ENCODE assay signal across 32 cellular contexts in the genomic region with DNA sequence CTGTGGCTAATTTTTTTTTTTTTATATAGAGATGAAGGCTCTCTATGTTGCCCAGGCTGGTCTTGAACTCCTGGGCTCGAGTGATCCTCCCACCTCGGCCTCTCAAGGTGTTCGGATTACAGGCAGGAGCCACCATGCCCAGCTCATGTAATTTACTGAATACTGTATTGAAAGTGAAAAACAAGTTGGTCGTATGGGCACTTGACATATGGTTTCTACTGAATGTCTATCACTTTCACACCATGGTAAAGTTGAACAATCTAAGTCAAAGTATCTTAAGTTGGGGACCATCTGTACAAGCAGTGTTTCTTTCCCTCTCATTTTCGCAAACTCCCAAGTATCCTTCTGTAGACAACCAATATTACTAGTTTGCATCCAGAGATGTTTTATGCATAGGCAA.
"Had no signal": no experiment of that assay in that cellular context is flagged by ENCODE, and none has a peak within 500 bp of the region (broad histone marks: within the 10 kb centered on the region; RNA-seq: fewer than 3 reads in every experiment).

No MANE protein-coding gene starts in this region.

- H3K4me3 Mint-ChIP-seq: activated CD4-positive, alpha-beta memory T cell treated with anti-CD3 and anti-CD28 coated beads, Interleukin-2, amount 10 ng/mL, durations not matched to agents 7 days and 5 days; activated CD4-positive, alpha-beta T cell treated with anti-CD3 and anti-CD28 coated beads, Interleukin-2, amount 10 ng/mL, durations not matched to agents 7 days and 5 days; activated naive CD8-positive, alpha-beta T cell; activated naive CD8-positive, alpha-beta T cell treated with anti-CD3 and anti-CD28 coated beads, Interleukin-2, amount 50 U/mL, for 24 hours; activated T-cell treated with anti-CD3 and anti-CD28 coated beads, Interleukin-2, amount 50 U/mL, for 24 hours; activated T-cell treated with anti-CD3 and anti-CD28 coated beads, Interleukin-2, amount 50 U/mL, for 72 hours; effector memory CD8-positive, alpha-beta T cell had no signal

- H3K79me2 ChIP-seq: hepatocyte had no signal

- H3K36me3 Mint-ChIP-seq: activated naive CD8-positive, alpha-beta T cell had no signal

- H3K27me3 ChIP-seq: adrenal gland, body of pancreas, esophagus squamous epithelium, gastroesophageal sphincter, heart right ventricle, hepatocyte had no signal

- H3K9me3 Mint-ChIP-seq: activated CD4-positive, alpha-beta memory T cell treated with anti-CD3 and anti-CD28 coated beads, Interleukin-2, amount 10 ng/mL, durations not matched to agents 7 days and 5 days; activated naive CD8-positive, alpha-beta T cell treated with anti-CD3 and anti-CD28 coated beads, Interleukin-2, amount 50 U/mL, for 24 hours; activated T-cell treated with anti-CD3 and anti-CD28 coated beads, Interleukin-2, amount 50 U/mL, for 24 hours; activated T-cell treated with anti-CD3 and anti-CD28 coated beads, Interleukin-2, amount 50 U/mL, for 72 hours; effector memory CD8-positive, alpha-beta T cell had no signal

- H3K9me3 ChIP-seq: adrenal gland, body of pancreas, esophagus squamous epithelium, gastroesophageal sphincter had no signal

- ATAC-seq: activated naive CD8-positive, alpha-beta T cell treated with anti-CD3 and anti-CD28 coated beads, Interleukin-2, amount 50 U/mL, for 24 hours; activated T-cell treated with anti-CD3 and anti-CD28 coated beads, Interleukin-2, amount 50 U/mL, for 72 hours; body of pancreas; effector memory CD8-positive, alpha-beta T cell; gastroesophageal sphincter; heart right ventricle had no signal

- H2AFZ ChIP-seq: hepatocyte had no signal

- H3K4me1 Mint-ChIP-seq: activated CD4-positive, alpha-beta memory T cell treated with anti-CD3 and anti-CD28 coated beads, Interleukin-2, amount 10 ng/mL, durations not matched to agents 7 days and 5 days; activated CD4-positive, alpha-beta T cell treated with anti-CD3 and anti-CD28 coated beads, Interleukin-2, amount 10 ng/mL, durations not matched to agents 7 days and 5 days; activated naive CD8-positive, alpha-beta T cell treated with anti-CD3 and anti-CD28 coated beads, Interleukin-2, amount 50 U/mL, for 24 hours had no signal

- H3K27ac ChIP-seq: adrenal gland, body of pancreas, epithelial cell of prostate, esophagus squamous epithelium, gastroesophageal sphincter, heart right ventricle, hepatocyte had no signal

- DNase-seq: activated CD4-positive, alpha-beta memory T cell treated with anti-CD3 and anti-CD28 coated beads, Interleukin-2, amount 10 ng/mL, durations not matched to agents 7 days and 5 days; activated CD4-positive, alpha-beta T cell treated with anti-CD3 and anti-CD28 coated beads for 4 hours; activated CD4-positive, alpha-beta T cell treated with anti-CD3 and anti-CD28 coated beads, Interleukin-2, amount 10 ng/mL, durations not matched to agents 7 days and 5 days; activated CD4-positive, alpha-beta T cell treated with anti-CD3 and anti-CD28 coated beads, Interleukin-2, amount 50 U/mL, for 4 hours; activated CD4-positive, CD25-positive, alpha-beta regulatory T cell; activated CD4-positive, CD25-positive, alpha-beta regulatory T cell treated with anti-CD3 and anti-CD28 coated beads, Interleukin-2, amount 50 U/mL, for 72 hours; activated CD8-positive, alpha-beta memory T cell treated with anti-CD3 and anti-CD28 coated beads, Interleukin-2, amount 50 U/mL, for 48 hours; activated effector memory CD4-positive, alpha-beta T cell treated with Interleukin-2 at 50 U/mL for 16 hours; activated gamma-delta T cell treated with Interleukin-2 at 50 U/mL for 16 hours; activated naive CD4-positive, alpha-beta T cell treated with anti-CD3 and anti-CD28 coated beads, Interleukin-2, amount 50 U/mL, for 16 hours; activated naive CD4-positive, alpha-beta T cell treated with Interleukin-2 at 50 U/mL for 16 hours; activated naive CD8-positive, alpha-beta T cell treated with anti-CD3 and anti-CD28 coated beads, Interleukin-2, amount 50 U/mL, for 24 hours; activated T-cell treated with anti-CD3 and anti-CD28 coated beads for 4 hours; activated T-cell treated with anti-CD3 and anti-CD28 coated beads, Interleukin-2, amount 50 U/mL, for 24 hours; activated T-cell treated with anti-CD3 and anti-CD28 coated beads, Interleukin-2, amount 50 U/mL, for 72 hours; adrenal gland; amygdala; aorta; body of pancreas; caudate nucleus; cortex of kidney; dermis blood vessel endothelial cell; effector CD4-positive, alpha-beta T cell; effector memory CD8-positive, alpha-beta T cell; esophagus squamous epithelium; foreskin melanocyte; heart right ventricle; T-helper 2 cell had no signal

- H3K27ac Mint-ChIP-seq: activated CD4-positive, alpha-beta memory T cell treated with anti-CD3 and anti-CD28 coated beads, Interleukin-2, amount 10 ng/mL, durations not matched to agents 7 days and 5 days; activated CD4-positive, alpha-beta T cell treated with anti-CD3 and anti-CD28 coated beads, Interleukin-2, amount 10 ng/mL, durations not matched to agents 7 days and 5 days; activated naive CD8-positive, alpha-beta T cell; activated naive CD8-positive, alpha-beta T cell treated with anti-CD3 and anti-CD28 coated beads, Interleukin-2, amount 50 U/mL, for 24 hours; activated T-cell treated with anti-CD3 and anti-CD28 coated beads, Interleukin-2, amount 50 U/mL, for 24 hours; activated T-cell treated with anti-CD3 and anti-CD28 coated beads, Interleukin-2, amount 50 U/mL, for 72 hours; effector memory CD8-positive, alpha-beta T cell had no signal

- H3K4me1 ChIP-seq: adrenal gland, body of pancreas, esophagus squamous epithelium, gastroesophageal sphincter had no signal

- H3K36me3 ChIP-seq: adrenal gland, esophagus squamous epithelium, gastroesophageal sphincter, heart right ventricle had no signal

- H3K4me2 ChIP-seq: hepatocyte had no signal

- H3K4me3 ChIP-seq: adrenal gland, body of pancreas, esophagus squamous epithelium, gastroesophageal sphincter, heart right ventricle, hepatocyte had no signal
